22 cellular contexts compared by ENCODE assay signal in genomic region chr2:85187069-85187468, GRCh38. TPM values are rescaled to one million over a fixed set of nuclear protein-coding genes. Genes with fewer than 3 reads are reported as not detected.
"Had no signal": no experiment of that assay in that cellular context is flagged by ENCODE, and none has a peak within 500 bp of the region (broad histone marks: within the 10 kb centered on the region; RNA-seq: fewer than 3 reads in every experiment).

No MANE protein-coding gene starts in this region.

- H3K27me3 ChIP-seq: esophagus squamous epithelium, foreskin keratinocyte, tibial artery, upper lobe of left lung, vagina had no signal

- ATAC-seq: effector memory CD8-positive, alpha-beta T cell; foreskin keratinocyte; left colon; left ventricle myocardium superior; psoas muscle; sciatic nerve had no signal

- H3K27ac ChIP-seq: esophagus squamous epithelium, foreskin keratinocyte, parathyroid adenoma, psoas muscle, skin epidermis, tibial artery, upper lobe of left lung, vagina had no signal

- H3K27ac Mint-ChIP-seq: dendritic cell treated with granulocyte-macrophage colony-stimulating factor and Interleukin-4, amounts not matched to agents 40 ng/mL and 50 ng/mL, for 4 days; effector memory CD8-positive, alpha-beta T cell had no signal

- DNase-seq: cerebellar nuclear complex; effector memory CD8-positive, alpha-beta T cell; esophagus squamous epithelium; foreskin keratinocyte; left colon; left ventricle myocardium superior; mesenchymal stem cell; midbrain; nucleus accumbens; psoas muscle; retina; stimulated activated CD4-positive, alpha-beta T cell treated with anti-CD3 and anti-CD28 coated beads, Interleukin-12 subunit alpha, Interleukin-12 subunit beta, amount 100 ng/mL, for 4 hours; stimulated activated naive CD4-positive, alpha-beta T cell treated with Interleukin-2 at 50 U/mL for 16 hours; tibial artery; upper lobe of left lung had no signal

- H2AFZ ChIP-seq: parathyroid adenoma had no signal

- H3K4me3 ChIP-seq: esophagus squamous epithelium, lung, psoas muscle, skin epidermis, tibial artery, upper lobe of left lung, vagina had no signal

- H3K4me1 ChIP-seq: vagina had no signal

- H3K9ac ChIP-seq: parathyroid adenoma had no signal

- H3K4me3 Mint-ChIP-seq: dendritic cell treated with granulocyte-macrophage colony-stimulating factor and Interleukin-4, amounts not matched to agents 40 ng/mL and 50 ng/mL, for 4 days; effector memory CD8-positive, alpha-beta T cell had no signal

- H3K9me3 ChIP-seq: esophagus squamous epithelium, psoas muscle, tibial artery, upper lobe of left lung, vagina had no signal

- H3K36me3 ChIP-seq: esophagus squamous epithelium, tibial artery, upper lobe of left lung, vagina had no signal

- H3K9me3 Mint-ChIP-seq: dendritic cell treated with granulocyte-macrophage colony-stimulating factor and Interleukin-4, amounts not matched to agents 40 ng/mL and 50 ng/mL, for 4 days; effector memory CD8-positive, alpha-beta T cell had no signal

RNA-seq across cellular contexts. Expression of gene TCF7L1, which starts 53.9 kb away (rescaled TPM):
- polyA plus RNA-seq: neural cell had no signal
